12 cellular contexts compared by ENCODE assay signal in the genomic region with DNA sequence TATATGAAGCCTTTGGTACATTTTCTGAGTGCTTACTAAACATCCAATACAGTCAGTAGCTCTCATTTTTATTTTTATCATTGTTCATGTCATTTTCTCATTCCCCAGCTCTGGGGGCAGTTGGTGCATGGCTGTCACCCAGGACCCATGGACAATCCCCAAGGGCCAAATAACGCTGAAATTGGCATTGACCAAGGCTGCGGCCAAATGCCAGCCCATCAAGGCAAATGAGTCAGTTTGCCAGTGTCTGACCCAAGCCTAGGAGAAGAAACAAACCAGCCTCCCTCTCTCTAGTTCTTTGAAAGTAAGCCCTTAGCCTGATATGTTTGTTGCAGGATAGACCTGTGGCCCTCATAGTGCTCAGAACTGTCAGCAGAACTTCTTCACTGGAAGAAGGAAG.
"Had no signal": no experiment of that assay in that cellular context is flagged by ENCODE, and none has a peak within 500 bp of the region (broad histone marks: within the 10 kb centered on the region; RNA-seq: fewer than 3 reads in every experiment).

No MANE protein-coding gene starts in this region.

- H3K4me3 ChIP-seq: gastroesophageal sphincter had no signal

- H3K27ac ChIP-seq: neutrophil had no signal

- DNase-seq: activated CD4-positive, alpha-beta T cell treated with anti-CD3 and anti-CD28 coated beads, Interleukin-2, amount 10 ng/mL, durations not matched to agents 7 days and 5 days; activated naive CD4-positive, alpha-beta T cell treated with anti-CD3 and anti-CD28 coated beads for 36 hours; activated naive CD8-positive, alpha-beta T cell treated with anti-CD3 and anti-CD28 coated beads, Interleukin-2, amount 50 U/mL, for 24 hours; erythroblast; mammary epithelial cell; naive B cell; small intestine; stimulated activated naive CD8-positive, alpha-beta T cell treated with anti-CD3 and anti-CD28 coated beads, Interleukin-15, Interleukin-2, amounts not matched to agents 100 U/mL and 50 U/mL, for 24 hours; SW 1271 had no signal

- H3K27me3 ChIP-seq: gastroesophageal sphincter had no signal

- H3K36me3 ChIP-seq: gastroesophageal sphincter, neutrophil had no signal

- ATAC-seq: activated naive CD8-positive, alpha-beta T cell treated with anti-CD3 and anti-CD28 coated beads, Interleukin-2, amount 50 U/mL, for 24 hours; gastroesophageal sphincter; left lobe of liver; stimulated activated naive CD8-positive, alpha-beta T cell treated with anti-CD3 and anti-CD28 coated beads, Interleukin-15, Interleukin-2, amounts not matched to agents 100 U/mL and 50 U/mL, for 24 hours had no signal

- H3K9me3 ChIP-seq: gastroesophageal sphincter, neutrophil had no signal
